Comparison of ENCODE assay signal across 9 cellular contexts in genomic region chr22:35971418-35972119, GRCh38. TPM values are rescaled to one million over a fixed set of nuclear protein-coding genes. Genes with fewer than 3 reads are reported as not detected.
DNase-seq lines count a peak whose midpoint lies in the region; ATAC-seq, FAIRE-seq and TF ChIP-seq lines count a peak whose summit lies in the region.
"Had no signal": no experiment of that assay in that cellular context is flagged by ENCODE, and none has a peak within 500 bp of the region (broad histone marks: within the 10 kb centered on the region; RNA-seq: fewer than 3 reads in every experiment).

No MANE protein-coding gene starts in this region.

- H3K4me3 Mint-ChIP-seq in osteocyte (ENCODE audit: unreplicated experiment), result peak overlapping the region; percentile 42
- peak overlapping the region in 1 of 8 donors; percentile 2 for H3K4me3 Mint-ChIP-seq in CD4-positive, alpha-beta memory T cell
- H3K4me3 Mint-ChIP-seq: immature natural killer cell had no signal

- peaks cover 12% of the 10 kb centered on the region for H3K4me1 ChIP-seq in BLaER1
- H3K4me1 ChIP-seq in endothelial cell of umbilical vein (ENCODE audit: control insufficient read depth, extremely low read depth, insufficient read depth, low read length), result peaks cover 29% of the 10 kb centered on the region
- no peaks in the 10 kb centered on the region for H3K4me1 ChIP-seq in CD4-positive, alpha-beta memory T cell (ENCODE audit: insufficient read depth, low read length)

- H3K36me3 Mint-ChIP-seq in osteocyte (ENCODE audit: unreplicated experiment), result peaks cover 5% of the 10 kb centered on the region
- no peaks in the 10 kb centered on the region for H3K36me3 Mint-ChIP-seq in CD4-positive, alpha-beta memory T cell
- H3K36me3 Mint-ChIP-seq: immature natural killer cell had no signal

- H4K20me1 ChIP-seq in BLaER1, result no peaks in the 10 kb centered on the region
- H4K20me1 ChIP-seq in endothelial cell of umbilical vein (replicated peaks; ENCODE audit: control insufficient read depth, extremely low read depth, insufficient read depth, low read length), result no peaks in the 10 kb centered on the region

- peaks cover 54% of the 10 kb centered on the region for H3K79me2 ChIP-seq in endothelial cell of umbilical vein (ENCODE audit: control insufficient read depth, insufficient read depth, low read length)

- H3K27me3 Mint-ChIP-seq in osteocyte (ENCODE audit: unreplicated experiment), result no peaks in the 10 kb centered on the region
- peaks cover 7 to 11% of the 10 kb centered on the region in 2 donors for H3K27me3 Mint-ChIP-seq in CD4-positive, alpha-beta memory T cell

- dilution Hi-C loops in endothelial cell of umbilical vein (cut with MboI; ENCODE audit: extremely low pct_ligation_motif_present, low sequenced_read_pairs), result no loop called here

- FAIRE-seq in endothelial cell of umbilical vein (lab: Jason Lieb, UNC), result peak; percentile 79

- no peaks in the 10 kb centered on the region for H3K9me1 ChIP-seq in endothelial cell of umbilical vein (replicated peaks; ENCODE audit: control insufficient read depth, extremely low read depth, insufficient read depth, low read length)

- H3K27me3 ChIP-seq in BLaER1 (no peaks in the 10 kb centered on the region), MG63 (no peaks in the 10 kb centered on the region), endothelial cell of umbilical vein (ENCODE audit: control insufficient read depth in 2 of 2, insufficient read depth in 2 of 2, low read length in 2 of 2) (no peaks in the 10 kb centered on the region)
- H3K27me3 ChIP-seq in CD4-positive, alpha-beta memory T cell (ENCODE audit: insufficient read depth, low read length), result no peaks in the 10 kb centered on the region

- no TSS peak for BruUV-seq in endothelial cell of umbilical vein (replicated peaks; lab: Mats Ljungman, UMichigan)

- H3K4me3 ChIP-seq in BLaER1, result no peak overlapping the region
- H3K4me3 ChIP-seq in MG63, result no peak overlapping the region
- H3K4me3 ChIP-seq in endothelial cell of umbilical vein (replicated peaks in 1 of 3; ENCODE audit: insufficient read depth in 1 of 3, low read depth in 1 of 3, low read length in 3 of 3), result no peak overlapping the region
- no peak overlapping the region for H3K4me3 ChIP-seq in CD4-positive, alpha-beta memory T cell (ENCODE audit: low read length in 2 of 2)

- POLR2A ChIA-PET in endothelial cell of umbilical vein (lab: Charles Lee), result no interaction called here
- POLR2A ChIA-PET in CD4-positive, alpha-beta memory T cell (lab: Charles Lee; ENCODE audit: partially characterized antibody), result no interaction called here

- intact Hi-C loops in endothelial cell of umbilical vein (cut with micrococcal nuclease), result no loop called here
- intact Hi-C loops in CD4-positive, alpha-beta memory T cell (cut with micrococcal nuclease), result no loop called here

- peak overlapping the region; percentile 84 for H3K27ac Mint-ChIP-seq in osteocyte (ENCODE audit: unreplicated experiment)
- no peak overlapping the region for H3K27ac Mint-ChIP-seq in CD4-positive, alpha-beta memory T cell
- H3K27ac Mint-ChIP-seq: immature natural killer cell had no signal

- CTCF ChIA-PET in endothelial cell of umbilical vein (lab: Charles Lee), result interaction anchor here (0.6 to 1.4 kb wide), 13 partner anchors 10 to 1647 kb away, joined by 3 to 15 read pairs (median 3); partner anchors contain the start of gene RBFOX2
- CTCF ChIA-PET in CD4-positive, alpha-beta memory T cell (lab: Charles Lee; ENCODE audit: partially characterized antibody), result no interaction called here

- H3K4me1 Mint-ChIP-seq in osteocyte (ENCODE audit: unreplicated experiment), result peaks cover 87% of the 10 kb centered on the region
- no peaks in the 10 kb centered on the region for H3K4me1 Mint-ChIP-seq in CD4-positive, alpha-beta memory T cell
- H3K4me1 Mint-ChIP-seq: immature natural killer cell had no signal

- TF ChIP-seq POLR2A in endothelial cell of umbilical vein (IDR thresholded peaks at IDR 0.05; ENCODE audit: low read depth, low read length), result no peak

- H3K27ac ChIP-seq in BLaER1 (no peak overlapping the region), endothelial cell of umbilical vein (ENCODE audit: insufficient read depth, low read depth, low read length) (peak overlapping the region; percentile 42)
- H3K27ac ChIP-seq in CD4-positive, alpha-beta memory T cell (ENCODE audit: low read depth, low read length), result no peak overlapping the region

- DNase-seq in MG63 (peak; percentile 23), endothelial cell of umbilical vein (ENCODE audit: low read depth, low spot score) (peak; percentile 61), osteocyte (ENCODE audit: extremely low spot score, unreplicated experiment) (peak; percentile 85), NCI-H128 (lab: John Stamatoyannopoulos, UW; ENCODE audit: unreplicated experiment) (no peak)
- no peak for DNase-seq in CD4-positive, alpha-beta memory T cell
- DNase-seq: immature natural killer cell had no signal

- H3K9me3 ChIP-seq in BLaER1 (no peaks in the 10 kb centered on the region), MG63 (no peaks in the 10 kb centered on the region), endothelial cell of umbilical vein (replicated peaks; ENCODE audit: control insufficient read depth, insufficient read depth, low read length) (no peaks in the 10 kb centered on the region)
- H3K9me3 ChIP-seq in CD4-positive, alpha-beta memory T cell (ENCODE audit: control insufficient read depth in 1 of 2, low read length in 2 of 2), result no peaks in the 10 kb centered on the region

- no peak overlapping the region for H3K9ac ChIP-seq in BLaER1
- no peak overlapping the region for H3K9ac ChIP-seq in endothelial cell of umbilical vein (replicated peaks; ENCODE audit: extremely low read depth, insufficient read depth, low read length)

- no peak overlapping the region for H2AFZ ChIP-seq in endothelial cell of umbilical vein (ENCODE audit: low read depth, low read length)

- ATAC-seq in HG02610 (IDR thresholded peaks at IDR 0.05; ENCODE audit: unreplicated experiment) (no peak), HG03139 (IDR thresholded peaks at IDR 0.05; ENCODE audit: unreplicated experiment) (no peak)

- no peaks in the 10 kb centered on the region for H3K36me3 ChIP-seq in BLaER1
- H3K36me3 ChIP-seq in MG63, result no peaks in the 10 kb centered on the region
- H3K36me3 ChIP-seq in endothelial cell of umbilical vein (ENCODE audit: control insufficient read depth in 2 of 2, extremely low read depth in 1 of 2, insufficient read depth in 2 of 2, low read length in 2 of 2), result no peaks in the 10 kb centered on the region
- no peaks in the 10 kb centered on the region for H3K36me3 ChIP-seq in CD4-positive, alpha-beta memory T cell (ENCODE audit: insufficient read depth, low read length)

- H3K4me2 ChIP-seq in BLaER1 (peak overlapping the region; percentile 37), endothelial cell of umbilical vein (ENCODE audit: insufficient read depth, low read length) (peak overlapping the region; percentile 46)

- H3K9me3 Mint-ChIP-seq in osteocyte (ENCODE audit: unreplicated experiment), result no peaks in the 10 kb centered on the region
- no peaks in the 10 kb centered on the region for H3K9me3 Mint-ChIP-seq in CD4-positive, alpha-beta memory T cell
- H3K9me3 Mint-ChIP-seq: immature natural killer cell had no signal

- TF ChIP-seq CTCF in endothelial cell of umbilical vein (IDR thresholded peaks at IDR 0.05; ENCODE audit: extremely low read depth in 1 of 2, insufficient read depth in 1 of 2, low read depth in 1 of 2, low read length in 2 of 2) (no peak), osteocyte (IDR thresholded peaks at IDR 0.05) (no peak)

TF ChIP-seq in endothelial cell of umbilical vein, 7 proteins besides CTCF, POLR2A, EP300 and RAD21:
- TF ChIP-seq GATA2 (IDR thresholded peaks at IDR 0.05; ENCODE audit: insufficient read depth, insufficient read length, low read depth, low read length) (no peak), EZH2 (IDR thresholded peaks at IDR 0.05; ENCODE audit: borderline replicate concordance, low read depth, low read length, severe bottlenecking) (no peak), MYC (IDR thresholded peaks at IDR 0.05; ENCODE audit: low read depth, low read length) (no peak), JUN (IDR thresholded peaks at IDR 0.05; ENCODE audit: borderline replicate concordance, insufficient read depth, insufficient read length, low read depth) (peak; percentile 24), FOS (IDR thresholded peaks at IDR 0.05; ENCODE audit: borderline replicate concordance, insufficient read depth, low read length) (peak; percentile 63), POLR2AphosphoS5 (IDR thresholded peaks at IDR 0.05; ENCODE audit: insufficient read depth, low read depth, low read length) (no peak)

RNA-seq across cellular contexts. Expression of gene RBFOX2, which starts 57.1 kb away (rescaled TPM):
- 64.2 and 65.6 TPM in 2 replicates for total RNA-seq in MG63 (2014; rRNA removed; shearing (Covaris generic); ENCODE audit: low replicate concordance)
- total RNA-seq in endothelial cell of umbilical vein (125 and 129 TPM in 2 replicates), osteocyte (151 and 153 TPM in 2 replicates)
- polyA plus RNA-seq in endothelial cell of umbilical vein, result 142 and 153 TPM in 2 replicates
- 107 and 109 TPM in 2 replicates for polyA plus RNA-seq in endothelial cell of umbilical vein (2011; cell fraction: cytosol; rRNA removed)
- polyA plus RNA-seq in endothelial cell of umbilical vein (2011; cell fraction: nucleus; rRNA removed), result 189 and 208 TPM in 2 replicates
- 88.6 and 110 TPM in 2 replicates for polyA plus RNA-seq in endothelial cell of umbilical vein (2012)
- polyA minus RNA-seq in endothelial cell of umbilical vein, result 280 and 290 TPM in 2 replicates
- polyA minus RNA-seq in endothelial cell of umbilical vein (2011; cell fraction: cytosol; rRNA and poly(A)+ RNA removed), result 34.8 TPM
- polyA minus RNA-seq in endothelial cell of umbilical vein (2011; cell fraction: nucleus; rRNA and poly(A)+ RNA removed), result 201 and 226 TPM in 2 replicates
- total RNA-seq in CD4-positive, alpha-beta memory T cell, result 1 to 10 TPM in 1 of 2 experiments, under 1 TPM in 1; 0.99 to 1.0 TPM
- 1 to 10 TPM in 1 of 2 donors, under 1 TPM in 1; 0.68 to 1.3 TPM for polyA plus RNA-seq in CD4-positive, alpha-beta memory T cell

Comparison
In these comparisons a context has a peak if more than half of its experiments do, and no peak if none do; other contexts are left out.
1. DNase-seq: peak in MG63 (single experiment), endothelial cell of umbilical vein (single experiment) and osteocyte (single experiment); none in NCI-H128 (single experiment) and CD4-positive, alpha-beta memory T cell (0 of 5).
2. RNA of gene RBFOX2, which starts 57.1 kb away (total RNA-seq): 151 to 153 TPM in osteocyte, 125 to 129 TPM in endothelial cell of umbilical vein and 64.2 to 65.6 TPM in MG63; 0.99 to 1.0 TPM in CD4-positive, alpha-beta memory T cell; every median in the first group is over 10 times any median in the second.